17 cellular contexts compared by ENCODE assay signal in genomic region chr5:94153736-94154450, GRCh38.
DNase-seq lines count a peak whose midpoint lies in the region; ATAC-seq lines count a peak whose summit lies in the region.
"Had no signal": no experiment of that assay in that cellular context is flagged by ENCODE, and none has a peak within 500 bp of the region (broad histone marks: within the 10 kb centered on the region; RNA-seq: fewer than 3 reads in every experiment).

No MANE protein-coding gene starts in this region.

- H3K9ac ChIP-seq in mesendoderm (ENCODE audit: low read length) = no peak overlapping the region
- H3K9ac ChIP-seq: BLaER1 treated with 17β-estradiol and CSF1 and Interleukin-3, amounts not matched to agents 10 nM and 100 nM had no signal

- no peak overlapping the region for H2BK5ac ChIP-seq in mesendoderm (ENCODE audit: low read length)

- no peaks in the 10 kb centered on the region for H3K79me2 ChIP-seq in mesendoderm (ENCODE audit: control insufficient read depth, insufficient read depth, low read length)

- ATAC-seq in HG02884 (IDR thresholded peaks at IDR 0.05; ENCODE audit: unreplicated experiment) = peak; percentile 53
- no peak for ATAC-seq in HG02970 (IDR thresholded peaks at IDR 0.05; ENCODE audit: low FRiP score, unreplicated experiment)
- no peak for ATAC-seq in GM19397 (IDR thresholded peaks at IDR 0.05; ENCODE audit: unreplicated experiment)
- ATAC-seq: body of pancreas, gastroesophageal sphincter, HepG2 had no signal

- H2AK5ac ChIP-seq in mesendoderm (ENCODE audit: low read length) = no peak overlapping the region

- no peaks in the 10 kb centered on the region for H3K4me1 ChIP-seq in mesendoderm (ENCODE audit: control insufficient read depth, low read depth, low read length)
- H3K4me1 ChIP-seq: body of pancreas, gastroesophageal sphincter, SJCRH30 had no signal

- H4K5ac ChIP-seq in mesendoderm (ENCODE audit: low read length) = no peak overlapping the region

- no peak overlapping the region for H2BK120ac ChIP-seq in mesendoderm (ENCODE audit: low read depth, low read length)

- no peak overlapping the region for H2BK15ac ChIP-seq in mesendoderm (replicated peaks; ENCODE audit: low read depth)

- no peaks in the 10 kb centered on the region for H3K36me3 ChIP-seq in mesendoderm (ENCODE audit: control insufficient read depth, insufficient read depth, low read length)
- H3K36me3 ChIP-seq: BLaER1 treated with 17β-estradiol and CSF1 and Interleukin-3, amounts not matched to agents 10 nM and 100 nM; gastroesophageal sphincter; SJCRH30 had no signal

- DNase-seq in Ammon's horn (ENCODE audit: low spot score) (peak; percentile 6), caudate nucleus (lab: John Stamatoyannopoulos, UW) (peak in 39 of 61 donors; percentile 1 to 77 (median 20)), mesendoderm (no peak), NCI-H1436 treated with DMSO at 0.1 percent for 48 hours (lab: John Stamatoyannopoulos, UW) (no peak), GM19240 (ENCODE audit: insufficient read length, low spot score) (no peak)
- DNase-seq: activated CD4-positive, alpha-beta memory T cell treated with anti-CD3 and anti-CD28 coated beads for 36 hours; body of pancreas; effector CD4-positive, alpha-beta T cell; islet precursor cell; NCI-H1048; SJCRH30 had no signal

- no CpG with 5 or more reads among the region's 3 CpGs for WGBS in mesendoderm (ENCODE audit: extremely low coverage, insufficient coverage, low lambda C conversion rate)

- H4K8ac ChIP-seq in mesendoderm (ENCODE audit: low read depth, low read length) = no peak overlapping the region

- no peak overlapping the region for H3K56ac ChIP-seq in mesendoderm (ENCODE audit: low read length)

- no peak overlapping the region for H3K18ac ChIP-seq in mesendoderm (ENCODE audit: low read length)

- no peak overlapping the region for H3K23ac ChIP-seq in mesendoderm (ENCODE audit: low read length)

- H3K4ac ChIP-seq in mesendoderm (ENCODE audit: low read depth, low read length) = peak overlapping the region; percentile 81

- H3K4me3 ChIP-seq in mesendoderm (ENCODE audit: low read length) = no peak overlapping the region
- H3K4me3 ChIP-seq: BLaER1 treated with 17β-estradiol and CSF1 and Interleukin-3, amounts not matched to agents 10 nM and 100 nM; body of pancreas; gastroesophageal sphincter; SJCRH30 had no signal

- H3K4me2 ChIP-seq in mesendoderm (ENCODE audit: low read length) = no peak overlapping the region

- no peaks in the 10 kb centered on the region for H3K79me1 ChIP-seq in mesendoderm (ENCODE audit: low read length)

- no peaks in the 10 kb centered on the region for H3K27me3 ChIP-seq in mesendoderm (ENCODE audit: insufficient read depth, low read length, poor library complexity)
- H3K27me3 ChIP-seq: BLaER1 treated with 17β-estradiol and CSF1 and Interleukin-3, amounts not matched to agents 10 nM and 100 nM; body of pancreas; gastroesophageal sphincter; SJCRH30 had no signal

- H3K27ac ChIP-seq in caudate nucleus (ENCODE audit: low read depth, low read length) (no peak overlapping the region), mesendoderm (ENCODE audit: low read depth, low read length) (no peak overlapping the region)
- H3K27ac ChIP-seq: BLaER1 treated with 17β-estradiol and CSF1 and Interleukin-3, amounts not matched to agents 10 nM and 100 nM; body of pancreas; gastroesophageal sphincter; SJCRH30 had no signal

Comparison
In these comparisons a context has a peak if more than half of its experiments do, and no peak if none do; other contexts are left out.
1. DNase-seq: peak in Ammon's horn (single experiment) and caudate nucleus (39 of 61); none in mesendoderm (single experiment), NCI-H1436 treated with DMSO at 0.1 percent for 48 hours (single experiment) and GM19240 (single experiment).